In genomic region chr12:95173392-95174251, GRCh38 we compare ENCODE assay signal across 1 cellular context.
TF ChIP-seq lines count a peak whose summit lies in the region.

No MANE protein-coding gene starts in this region.

TF ChIP-seq in HepG2, 621 proteins besides CTCF, POLR2A, EP300 and RAD21:
- TF ChIP-seq, protein P1, sequence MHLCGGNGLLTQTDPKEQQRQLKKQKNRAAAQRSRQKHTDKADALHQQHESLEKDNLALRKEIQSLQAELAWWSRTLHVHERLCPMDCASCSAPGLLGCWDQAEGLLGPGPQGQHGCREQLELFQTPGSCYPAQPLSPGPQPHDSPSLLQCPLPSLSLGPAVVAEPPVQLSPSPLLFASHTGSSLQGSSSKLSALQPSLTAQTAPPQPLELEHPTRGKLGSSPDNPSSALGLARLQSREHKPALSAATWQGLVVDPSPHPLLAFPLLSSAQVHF (CRISPR knock-in tag; IDR thresholded peaks at IDR 0.05) = no peak
- no peak for TF ChIP-seq MTF2 (CRISPR knock-in tag; IDR thresholded peaks at IDR 0.05; ENCODE audit: borderline replicate concordance)
- TF ChIP-seq NFKB2 (CRISPR knock-in tag; IDR thresholded peaks at IDR 0.05; ENCODE audit: borderline replicate concordance) = no peak
- no peak for TF ChIP-seq ZNF746 (CRISPR knock-in tag; IDR thresholded peaks at IDR 0.05)
- no peak for TF ChIP-seq NFIB (CRISPR knock-in tag; IDR thresholded peaks at IDR 0.05; ENCODE audit: borderline replicate concordance)
- no peak for TF ChIP-seq MYC (CRISPR knock-in tag; IDR thresholded peaks at IDR 0.05; ENCODE audit: borderline replicate concordance)
- no peak for TF ChIP-seq RFX3 (CRISPR knock-in tag; IDR thresholded peaks at IDR 0.05)
- no peak for TF ChIP-seq USF2 (IDR thresholded peaks at IDR 0.05; ENCODE audit: low read depth, low read length)
- TF ChIP-seq USF2 (CRISPR knock-in tag; IDR thresholded peaks at IDR 0.05; ENCODE audit: borderline replicate concordance) = no peak
- no peak for TF ChIP-seq GABPB1 (CRISPR knock-in tag; IDR thresholded peaks at IDR 0.05)
- TF ChIP-seq LCORL (IDR thresholded peaks at IDR 0.05) = no peak
- no peak for TF ChIP-seq LCORL (CRISPR knock-in tag; IDR thresholded peaks at IDR 0.05)
- no peak for TF ChIP-seq SIX4 (CRISPR knock-in tag; IDR thresholded peaks at IDR 0.05)
TF ChIP-seq in HepG2: peak in this region for 0.
